ENCODE assay signal across 8 cellular contexts in the genomic region with DNA sequence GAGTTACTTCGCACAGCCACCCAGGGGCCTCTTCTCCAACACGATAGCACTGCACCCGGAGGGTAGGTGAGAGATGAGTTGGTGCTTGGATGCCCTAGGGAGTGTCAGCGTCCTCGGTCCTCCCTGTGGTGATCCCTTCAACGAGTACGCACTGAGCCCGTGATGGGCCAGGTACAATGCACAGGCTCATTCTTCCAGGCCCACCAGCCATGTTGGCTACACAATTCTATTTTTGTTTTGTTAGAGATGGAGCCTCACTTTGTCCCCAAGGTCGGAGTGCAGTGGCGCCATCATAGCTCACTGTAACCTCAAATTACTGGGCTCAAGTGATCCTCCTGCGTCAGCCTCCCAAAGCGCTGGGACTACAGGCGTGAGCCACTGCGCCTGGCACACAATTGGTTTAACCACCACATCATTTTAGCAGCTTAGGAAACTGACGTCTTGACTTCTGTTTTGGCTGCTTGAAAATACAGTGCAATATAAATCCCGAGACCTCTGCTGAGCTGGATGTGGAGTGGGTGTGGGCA. TPM values are rescaled to one million over a fixed set of nuclear protein-coding genes. Genes with fewer than 3 reads are reported as not detected.
DNase-seq lines count a peak whose midpoint lies in the region; ATAC-seq and TF ChIP-seq lines count a peak whose summit lies in the region.

No MANE protein-coding gene starts in this region.

- H2AFZ ChIP-seq in smooth muscle cell (ENCODE audit: low read depth), result peak overlapping the region; percentile 89

- H3K9ac ChIP-seq in smooth muscle cell (ENCODE audit: low read depth), result no peak overlapping the region

- intact Hi-C loops in activated CD8-positive, alpha-beta T cell treated with anti-CD3 and anti-CD28 coated beads for 36 hours (cut with micrococcal nuclease), result no loop called here
- intact Hi-C loops in left ventricle myocardium inferior (cut with micrococcal nuclease), result no loop called here

- CTCF ChIA-PET in activated CD8-positive, alpha-beta T cell treated with anti-CD3 and anti-CD28 coated beads for 36 hours (lab: Charles Lee), result interaction anchor here (1.0 to 1.4 kb wide), 4 partner anchors 8 to 47 kb away, joined by 3 to 4 read pairs (median 4); no protein-coding TSS in a partner anchor

- H3K4me1 ChIP-seq in left ventricle myocardium inferior (peaks cover 53% of the 10 kb centered on the region), smooth muscle cell (ENCODE audit: low read depth) (peaks cover 16% of the 10 kb centered on the region)

- peak; percentile 25 for ATAC-seq in HG02885 (IDR thresholded peaks at IDR 0.05; ENCODE audit: poor library complexity, unreplicated experiment)
- peak; percentile 7 for ATAC-seq in activated CD8-positive, alpha-beta T cell treated with anti-CD3 and anti-CD28 coated beads for 36 hours

- H3K27me3 ChIP-seq in left ventricle myocardium inferior (ENCODE audit: low read depth), result no peaks in the 10 kb centered on the region
- no peaks in the 10 kb centered on the region for H3K27me3 ChIP-seq in smooth muscle cell (ENCODE audit: low read depth)

- WGBS in smooth muscle cell (ENCODE audit: low lambda C conversion rate), result 66% methylated on average over 16 of the region's 16 CpGs

- in situ Hi-C loops in GM13977 (cut with MboI; ENCODE audit: low pct_unique_long_range_greater_than_20kb, low sequenced_read_pairs, unreplicated experiment), result no loop called here

- no peaks in the 10 kb centered on the region for H3K9me3 Mint-ChIP-seq in activated CD8-positive, alpha-beta T cell treated with anti-CD3 and anti-CD28 coated beads for 36 hours

- TF ChIP-seq CTCF in GM13977 (IDR thresholded peaks at IDR 0.05; ENCODE audit: extremely low read depth, insufficient read depth, missing control alignments) (no peak), left ventricle myocardium inferior (IDR thresholded peaks at IDR 0.05; ENCODE audit: borderline replicate concordance) (no peak), smooth muscle cell (IDR thresholded peaks at IDR 0.05; ENCODE audit: borderline replicate concordance, insufficient read depth, poor library complexity, severe bottlenecking) (no peak)
- TF ChIP-seq CTCF in activated CD8-positive, alpha-beta T cell treated with anti-CD3 and anti-CD28 coated beads for 36 hours (IDR thresholded peaks at IDR 0.05), result no peak

- H3K27ac Mint-ChIP-seq in activated CD8-positive, alpha-beta T cell treated with anti-CD3 and anti-CD28 coated beads for 36 hours, result peak overlapping the region; percentile 79

- H4K20me1 ChIP-seq in smooth muscle cell (ENCODE audit: low read depth), result peaks cover 28% of the 10 kb centered on the region

- H3K36me3 Mint-ChIP-seq in activated CD8-positive, alpha-beta T cell treated with anti-CD3 and anti-CD28 coated beads for 36 hours (ENCODE audit: low read depth), result peaks cover 4% of the 10 kb centered on the region

- peaks cover 2% of the 10 kb centered on the region for H3K27me3 Mint-ChIP-seq in activated CD8-positive, alpha-beta T cell treated with anti-CD3 and anti-CD28 coated beads for 36 hours

- DNase-seq in GM13977 (ENCODE audit: low spot score) (peak; percentile 27), left ventricle myocardium inferior (no peak), smooth muscle cell (lab: John Stamatoyannopoulos, UW; ENCODE audit: unreplicated experiment) (no peak), DMS 273 (lab: John Stamatoyannopoulos, UW; ENCODE audit: unreplicated experiment) (no peak), pons (ENCODE audit: low spot score) (no peak), globus pallidus (ENCODE audit: low spot score) (no peak)
- no peak for DNase-seq in activated CD8-positive, alpha-beta T cell treated with anti-CD3 and anti-CD28 coated beads for 36 hours

- H3K27ac ChIP-seq in left ventricle myocardium inferior (replicated peaks) (peak overlapping the region; percentile 96), smooth muscle cell (ENCODE audit: low read depth) (peak overlapping the region; percentile 44)

- peaks cover 23% of the 10 kb centered on the region for H3K79me2 ChIP-seq in smooth muscle cell (ENCODE audit: low read depth)

- peaks cover 19% of the 10 kb centered on the region for H3K4me1 Mint-ChIP-seq in activated CD8-positive, alpha-beta T cell treated with anti-CD3 and anti-CD28 coated beads for 36 hours (ENCODE audit: low read depth)

- H3F3A ChIP-seq in smooth muscle cell (ENCODE audit: low read depth), result peaks cover 6% of the 10 kb centered on the region

- H3K4me2 ChIP-seq in smooth muscle cell, result peak overlapping the region; percentile 87

- POLR2A ChIA-PET in activated CD8-positive, alpha-beta T cell treated with anti-CD3 and anti-CD28 coated beads for 36 hours (lab: Charles Lee), result interaction anchor here (1.2 kb wide), 1 partner anchor 113 kb away, joined by 3 read pairs; no protein-coding TSS in a partner anchor

- no peaks in the 10 kb centered on the region for H3K9me3 ChIP-seq in left ventricle myocardium inferior (replicated peaks)
- H3K9me3 ChIP-seq in smooth muscle cell (replicated peaks; ENCODE audit: low read depth), result no peaks in the 10 kb centered on the region

- peak overlapping the region; percentile 74 for H3K4me3 Mint-ChIP-seq in activated CD8-positive, alpha-beta T cell treated with anti-CD3 and anti-CD28 coated beads for 36 hours

- H3K4me3 ChIP-seq in left ventricle myocardium inferior (peak overlapping the region; percentile 90), smooth muscle cell (peak overlapping the region; percentile 87)

- H3K36me3 ChIP-seq in left ventricle myocardium inferior (no peaks in the 10 kb centered on the region), smooth muscle cell (ENCODE audit: low read depth) (no peaks in the 10 kb centered on the region)

RNA-seq across cellular contexts. Expression of a gene that starts 0.6 kb away (rescaled TPM):
- 10 to 100 TPM; 25.3 to 26.1 TPM for total RNA-seq in activated CD8-positive, alpha-beta T cell treated with anti-CD3 and anti-CD28 coated beads for 36 hours
- total RNA-seq in left ventricle myocardium inferior (48.1 TPM), smooth muscle cell (33.0 and 46.4 TPM in 2 replicates)
- 24.0 and 26.2 TPM in 2 replicates for polyA plus RNA-seq in smooth muscle cell
